ENCODE assay signal across 23 cellular contexts in the genomic region with DNA sequence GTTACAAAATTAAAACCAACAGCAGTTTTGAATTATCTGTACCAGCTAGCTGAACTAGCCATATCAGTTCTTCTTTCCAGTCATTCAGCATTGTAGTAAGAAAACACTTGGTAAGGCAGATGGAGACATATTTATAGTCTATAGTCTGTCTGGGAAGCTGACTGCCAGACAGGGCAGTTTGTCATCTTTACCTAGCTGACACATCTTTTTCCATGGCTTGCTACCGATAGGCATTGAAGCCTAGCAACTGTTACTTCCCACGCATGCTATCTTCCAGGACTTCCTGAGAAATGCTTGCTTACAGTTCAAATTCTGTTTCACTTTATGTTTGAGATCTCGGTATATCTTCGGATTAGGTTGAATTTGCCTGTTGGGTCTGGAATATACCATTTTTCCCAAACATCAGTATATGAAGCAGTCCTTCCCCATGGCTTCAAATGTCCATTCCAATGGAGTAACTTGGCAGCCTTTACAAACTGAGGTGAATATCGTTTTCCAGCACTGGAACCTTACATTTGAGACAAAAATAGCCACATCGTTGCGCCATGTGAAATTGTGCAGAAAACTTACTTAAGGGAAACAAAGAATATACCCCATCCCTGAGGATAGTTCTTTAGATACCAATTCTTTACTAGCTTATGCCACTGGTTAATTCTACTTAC. TPM values are rescaled to one million over a fixed set of nuclear protein-coding genes. Genes with fewer than 3 reads are reported as not detected.
DNase-seq lines count a peak whose midpoint lies in the region; ATAC-seq, FAIRE-seq and TF ChIP-seq lines count a peak whose summit lies in the region.
"Had no signal": no experiment of that assay in that cellular context is flagged by ENCODE, and none has a peak within 500 bp of the region (broad histone marks: within the 10 kb centered on the region; RNA-seq: fewer than 3 reads in every experiment).

No MANE protein-coding gene starts in this region.

- H3K27ac ChIP-seq in KMS-11 (no peak overlapping the region), GM12878 (ENCODE audit: control insufficient read depth, insufficient read depth) (no peak overlapping the region), RWPE1 (no peak overlapping the region)
- H3K27ac ChIP-seq: hepatocyte, lower lobe of right lung, ovary, right lobe of liver, thyroid gland had no signal

- no peak overlapping the region for H3K4me3 Mint-ChIP-seq in activated naive CD4-positive, alpha-beta T cell treated with anti-CD3 and anti-CD28 coated beads, Interleukin-2, amount 50 U/mL, for 24 hours
- H3K4me3 Mint-ChIP-seq in osteocyte (ENCODE audit: unreplicated experiment), result no peak overlapping the region
- H3K4me3 Mint-ChIP-seq: activated B cell treated with CpG ODN at 0.5 μM for 24 hours; CD4-positive, alpha-beta memory T cell; T-helper 1 cell treated with Interleukin-12 subunit alpha and Interleukin-12 subunit beta and Interleukin-4 antibody, amounts not matched to agents 30 μg/mL and 1 μg/mL, for 36 hours had no signal

- peaks cover 12% of the 10 kb centered on the region; the same call in 1 of the 2 replicates for H3K79me2 ChIP-seq in KMS-11 (ENCODE audit: insufficient read depth, low read depth)
- H3K79me2 ChIP-seq in GM12878 (ENCODE audit: control insufficient read depth, insufficient read depth, low read length), result peaks cover 16% of the 10 kb centered on the region

- TSS peak; percentile 72 for BruUV-seq in GM12878 (replicated peaks; lab: Mats Ljungman, UMichigan)

- peaks cover 34% of the 10 kb centered on the region for H3K4me1 Mint-ChIP-seq in activated naive CD4-positive, alpha-beta T cell treated with anti-CD3 and anti-CD28 coated beads, Interleukin-2, amount 50 U/mL, for 24 hours
- no peaks in the 10 kb centered on the region for H3K4me1 Mint-ChIP-seq in osteocyte (ENCODE audit: unreplicated experiment)

- no peaks in the 10 kb centered on the region for H3K9me3 Mint-ChIP-seq in activated naive CD4-positive, alpha-beta T cell treated with anti-CD3 and anti-CD28 coated beads, Interleukin-2, amount 50 U/mL, for 24 hours
- H3K9me3 Mint-ChIP-seq in osteocyte (ENCODE audit: unreplicated experiment), result no peaks in the 10 kb centered on the region
- H3K9me3 Mint-ChIP-seq: activated B cell treated with CpG ODN at 0.5 μM for 24 hours; CD4-positive, alpha-beta memory T cell; T-helper 1 cell treated with Interleukin-12 subunit alpha and Interleukin-12 subunit beta and Interleukin-4 antibody, amounts not matched to agents 30 μg/mL and 1 μg/mL, for 36 hours had no signal

- RAD21 ChIA-PET in GM12878 (lab: Charles Lee; ENCODE audit: unreplicated experiment), result no interaction called here

- H3K27ac Mint-ChIP-seq in activated naive CD4-positive, alpha-beta T cell treated with anti-CD3 and anti-CD28 coated beads, Interleukin-2, amount 50 U/mL, for 24 hours, result peak overlapping the region; percentile 72
- H3K27ac Mint-ChIP-seq in osteocyte (ENCODE audit: unreplicated experiment), result no peak overlapping the region
- H3K27ac Mint-ChIP-seq: activated B cell treated with CpG ODN at 0.5 μM for 24 hours; T-helper 1 cell treated with Interleukin-12 subunit alpha and Interleukin-12 subunit beta and Interleukin-4 antibody, amounts not matched to agents 30 μg/mL and 1 μg/mL, for 36 hours had no signal

- no peak overlapping the region for H3K4me3 ChIP-seq in KMS-11 (IDR thresholded peaks at IDR 0.05; ENCODE audit: insufficient read depth, low read depth, low read length)
- H3K4me3 ChIP-seq in GM12878, result no peak overlapping the region
- H3K4me3 ChIP-seq: hepatocyte, lower lobe of right lung, ovary, right lobe of liver, thyroid gland had no signal

- intact Hi-C loops in GM12878 (cut with micrococcal nuclease; ENCODE audit: unreplicated experiment), result no loop called here

- DNase-seq in activated naive CD4-positive, alpha-beta T cell treated with anti-CD3 and anti-CD28 coated beads, Interleukin-2, amount 50 U/mL, for 16 hours, result no peak
- DNase-seq in GM12878 (ENCODE audit: low read depth, low spot score) (no peak), osteocyte (ENCODE audit: extremely low spot score, unreplicated experiment) (peak; percentile 10), NCI-H1092 treated with DMSO at 0.1 percent for 48 hours (lab: John Stamatoyannopoulos, UW) (no peak), RWPE1 (ENCODE audit: low spot score) (no peak)
- DNase-seq: activated B cell treated with CpG ODN at 0.5 μM for 24 hours; activated gamma-delta T cell; CD4-positive, alpha-beta memory T cell; cortex of kidney; DMS79; lower lobe of right lung; NCI-H1436 treated with DMSO at 0.1 percent for 48 hours; NCI-H748 treated with DMSO at 0.1 percent for 48 hours; OCI-M1; ovary; right lobe of liver; SIG-M5; thyroid gland had no signal

- SMC1A ChIA-PET in GM12878 (lab: Charles Lee; ENCODE audit: uncharacterized antibody, unreplicated experiment), result interaction anchor here (1.0 to 1.7 kb wide), 3 partner anchors 8 to 149 kb away, joined by 3 to 5 read pairs (median 3); no protein-coding TSS in a partner anchor

- FAIRE-seq in GM12878 (lab: Jason Lieb, UNC), result no peak

- H3K36me3 Mint-ChIP-seq in activated naive CD4-positive, alpha-beta T cell treated with anti-CD3 and anti-CD28 coated beads, Interleukin-2, amount 50 U/mL, for 24 hours, result peaks cover 19% of the 10 kb centered on the region
- peaks cover 49% of the 10 kb centered on the region for H3K36me3 Mint-ChIP-seq in osteocyte (ENCODE audit: unreplicated experiment)

- no peaks in the 10 kb centered on the region for H3K27me3 Mint-ChIP-seq in activated naive CD4-positive, alpha-beta T cell treated with anti-CD3 and anti-CD28 coated beads, Interleukin-2, amount 50 U/mL, for 24 hours
- H3K27me3 Mint-ChIP-seq in osteocyte (ENCODE audit: unreplicated experiment), result no peaks in the 10 kb centered on the region
- H3K27me3 Mint-ChIP-seq: activated B cell treated with CpG ODN at 0.5 μM for 24 hours; CD4-positive, alpha-beta memory T cell had no signal

- 86% methylated on average over 7 of the region's 7 CpGs for WGBS in GM12878 (ENCODE audit: insufficient coverage, insufficient replicate concordance, low lambda C conversion rate, missing lambda C conversion rate)

- H3K9ac ChIP-seq in KMS-11 (no peak overlapping the region), GM12878 (ENCODE audit: control insufficient read depth, insufficient read depth, low read length) (no peak overlapping the region)

- H3K36me3 ChIP-seq in KMS-11 (ENCODE audit: insufficient read depth) (peaks cover 2% of the 10 kb centered on the region; the same call in 1 of the 2 replicates), GM12878 (ENCODE audit: control insufficient read depth in 2 of 2, insufficient read depth in 2 of 2, low read length in 1 of 2) (peaks cover 19 to 54% of the 10 kb centered on the region in 2 experiments)
- H3K36me3 ChIP-seq: ovary had no signal

- CTCF ChIA-PET in GM12878 (lab: Yijun Ruan, JAX) (no interaction called here), RWPE1 (lab: Yijun Ruan, JAX) (no interaction called here)

- H3K9me3 ChIP-seq in GM12878 (replicated peaks; ENCODE audit: control insufficient read depth, insufficient read depth, low read length), result no peaks in the 10 kb centered on the region
- H3K9me3 ChIP-seq: lower lobe of right lung, ovary, right lobe of liver, thyroid gland had no signal

- no peak for TF ChIP-seq EP300 in GM12878 (IDR thresholded peaks at IDR 0.05; ENCODE audit: borderline replicate concordance in 1 of 2, control insufficient read depth in 1 of 2, low read depth in 2 of 2, low read length in 2 of 2)

- no peak for TF ChIP-seq CTCF in KMS-11 (conservative IDR thresholded peaks at IDR 0.05; ENCODE audit: low read depth, low read length)
- TF ChIP-seq CTCF in GM12878 (IDR thresholded peaks at IDR 0.05 in 2 of 3, conservative IDR thresholded peaks at IDR 0.05 in 1 of 3; ENCODE audit: control insufficient read depth in 2 of 3, extremely low read depth in 1 of 3, insufficient read depth in 1 of 3, low read depth in 3 of 3, low read length in 3 of 3), result no peak
- TF ChIP-seq CTCF in osteocyte (IDR thresholded peaks at IDR 0.05), result no peak
- TF ChIP-seq CTCF in RWPE1 (conservative IDR thresholded peaks at IDR 0.05; ENCODE audit: low read depth), result no peak

- H3K4me2 ChIP-seq in KMS-11 (peak overlapping the region; percentile 44; the same call in 1 of the 2 replicates), GM12878 (ENCODE audit: control insufficient read depth, insufficient read depth) (no peak overlapping the region; the same call in 1 of the 2 replicates)
- H3K4me2 ChIP-seq: hepatocyte had no signal

- peaks cover 79% of the 10 kb centered on the region for H3K4me1 ChIP-seq in KMS-11 (ENCODE audit: low read depth, poor library complexity, severe bottlenecking)
- peaks cover 36% of the 10 kb centered on the region for H3K4me1 ChIP-seq in GM12878 (ENCODE audit: control insufficient read depth, insufficient read depth, low read length)
- H3K4me1 ChIP-seq: lower lobe of right lung, right lobe of liver, thyroid gland had no signal

- no peak overlapping the region for H2AFZ ChIP-seq in KMS-11 (ENCODE audit: low read depth)
- H2AFZ ChIP-seq in GM12878 (ENCODE audit: control insufficient read depth, low read depth, low read length), result no peak overlapping the region
- H2AFZ ChIP-seq: hepatocyte had no signal

- H4K20me1 ChIP-seq in KMS-11 (ENCODE audit: insufficient read depth) (no peaks in the 10 kb centered on the region), GM12878 (ENCODE audit: control insufficient read depth, insufficient read depth) (no peaks in the 10 kb centered on the region)

- TF ChIP-seq POLR2A in GM12878 (IDR thresholded peaks at IDR 0.05; ENCODE audit: low read depth, low read length), result peak; percentile 39; the same call in 1 of the 2 replicates

- POLR2A ChIA-PET in GM12878 (lab: Charles Lee), result no interaction called here
- POLR2A ChIA-PET in RWPE1 (lab: Yijun Ruan, JAX; ENCODE audit: low non-redundant PET), result no interaction called here

- no peak for TF ChIP-seq RAD21 in GM12878 (IDR thresholded peaks at IDR 0.05; ENCODE audit: insufficient read depth, low read depth, low read length)

- in situ Hi-C loops in GM12878 (cut with MboI), result no loop called here

- ATAC-seq in GM12878 (no peak), GM21529 (IDR thresholded peaks at IDR 0.05; ENCODE audit: unreplicated experiment) (no peak)
- ATAC-seq: lower lobe of right lung had no signal

- H3K27me3 ChIP-seq in KMS-11 (ENCODE audit: insufficient read depth, low read depth), result no peaks in the 10 kb centered on the region
- H3K27me3 ChIP-seq in GM12878 (replicated peaks in 1 of 2; ENCODE audit: control insufficient read depth in 2 of 2, insufficient read depth in 2 of 2, low read length in 1 of 2), result no peaks in the 10 kb centered on the region
- H3K27me3 ChIP-seq: hepatocyte, ovary, right lobe of liver, thyroid gland had no signal

RNA-seq across cellular contexts. Expression of a gene that starts 8.8 kb away (rescaled TPM):
- total RNA-seq in GM12878 (2013; cell fraction: nucleolus; rRNA removed), result 348 and 356 TPM in 2 replicates
- total RNA-seq in GM12878 (2014; rRNA removed), result 172 and 196 TPM in 2 replicates
- 295 and 299 TPM in 2 replicates for total RNA-seq in GM12878 (2014; rRNA removed; fragmentation: Illumina TruSeq; extraction: Trizol)
- 164 and 173 TPM in 2 replicates for total RNA-seq in GM12878 (2021)
- polyA plus RNA-seq in GM12878 (2011; ENCODE audit: low read depth), result 93.6 TPM
- polyA plus RNA-seq in GM12878 (2011; rRNA removed), result 176 and 225 TPM in 2 replicates
- 58.9 and 72.0 TPM in 2 replicates for polyA plus RNA-seq in GM12878 (2011; cell fraction: cytosol; rRNA removed)
- polyA plus RNA-seq in GM12878 (2011; cell fraction: nucleus; rRNA removed), result 257 and 308 TPM in 2 replicates
- 119 and 126 TPM in 2 replicates for polyA plus RNA-seq in GM12878 (2012)
- polyA plus RNA-seq in GM12878 (2014; fragmentation: Illumina TruSeq; extraction: Trizol), result 368 and 479 TPM in 2 replicates
- polyA plus RNA-seq in GM12878 (2014; fragmentation: Nextera tagmentation; extraction: Ambion mirVana), result 100 to 1,000 TPM; 246 to 274 TPM
- polyA plus RNA-seq in GM12878 (2014; rRNA removed), result 173 and 201 TPM in 2 replicates
- 100 to 1,000 TPM; 267 to 271 TPM for polyA plus RNA-seq in GM12878 (2016; fragmentation: Nextera tagmentation; extraction: Ambion mirVana)
- 71.8 and 90.1 TPM in 2 replicates for polyA minus RNA-seq in GM12878 (2011; rRNA and poly(A)+ RNA removed)
- 27.4 and 37.8 TPM in 2 replicates for polyA minus RNA-seq in GM12878 (2011; cell fraction: cytosol; rRNA and poly(A)+ RNA removed)
- polyA minus RNA-seq in GM12878 (2011; cell fraction: nucleus; rRNA and poly(A)+ RNA removed), result 101 and 145 TPM in 2 replicates
- 65.8 and 69.8 TPM in 2 replicates for total RNA-seq in osteocyte

RNA-seq across cellular contexts. Expression of a gene that starts 8.9 kb away (rescaled TPM):
- total RNA-seq in GM12878 (2013; cell fraction: nucleolus; rRNA removed), result 159 and 174 TPM in 2 replicates
- 35.9 and 38.6 TPM in 2 replicates for total RNA-seq in GM12878 (2014; rRNA removed)
- total RNA-seq in GM12878 (2014; rRNA removed; fragmentation: Illumina TruSeq; extraction: Trizol), result 54.8 and 55.1 TPM in 2 replicates
- total RNA-seq in GM12878 (2021), result 51.5 and 58.4 TPM in 2 replicates
- 10.0 TPM for polyA plus RNA-seq in GM12878 (2011; ENCODE audit: low read depth)
- 29.2 and 29.7 TPM in 2 replicates for polyA plus RNA-seq in GM12878 (2011; rRNA removed)
- 19.1 and 23.7 TPM in 2 replicates for polyA plus RNA-seq in GM12878 (2011; cell fraction: cytosol; rRNA removed)
- polyA plus RNA-seq in GM12878 (2011; cell fraction: nucleus; rRNA removed), result 33.0 and 53.5 TPM in 2 replicates
- 14.9 and 15.1 TPM in 2 replicates for polyA plus RNA-seq in GM12878 (2012)
- polyA plus RNA-seq in GM12878 (2014; fragmentation: Illumina TruSeq; extraction: Trizol), result 42.6 and 50.0 TPM in 2 replicates
- polyA plus RNA-seq in GM12878 (2014; fragmentation: Nextera tagmentation; extraction: Ambion mirVana), result 10 to 100 TPM in 1 of 2 experiments, 1 to 10 TPM in 1; 8.9 to 14.1 TPM
- 28.6 and 35.0 TPM in 2 replicates for polyA plus RNA-seq in GM12878 (2014; rRNA removed)
- 10 to 100 TPM; 80.9 to 88.9 TPM for polyA plus RNA-seq in GM12878 (2016; fragmentation: Nextera tagmentation; extraction: Ambion mirVana)
- polyA minus RNA-seq in GM12878 (2011; rRNA and poly(A)+ RNA removed), result 75.3 and 95.3 TPM in 2 replicates
- 17.5 and 26.4 TPM in 2 replicates for polyA minus RNA-seq in GM12878 (2011; cell fraction: cytosol; rRNA and poly(A)+ RNA removed)
- 56.8 and 95.8 TPM in 2 replicates for polyA minus RNA-seq in GM12878 (2011; cell fraction: nucleus; rRNA and poly(A)+ RNA removed)
- total RNA-seq in osteocyte, result 74.5 and 78.3 TPM in 2 replicates

RNA-seq across cellular contexts. Expression of a gene that starts 10.9 kb away (rescaled TPM):
- 86.4 and 88.3 TPM in 2 replicates for total RNA-seq in GM12878 (2013; cell fraction: nucleolus; rRNA removed)
- total RNA-seq in GM12878 (2014; rRNA removed) (41.7 and 54.1 TPM in 2 replicates), GM12878 (2014; rRNA removed; fragmentation: Illumina TruSeq; extraction: Trizol) (47.4 and 50.3 TPM in 2 replicates), GM12878 (2021) (35.3 and 41.0 TPM in 2 replicates), osteocyte (86.3 and 97.4 TPM in 2 replicates)
- 55.0 TPM for polyA plus RNA-seq in GM12878 (2011; ENCODE audit: low read depth)
- polyA plus RNA-seq in GM12878 (2011; rRNA removed) (46.5 and 60.9 TPM in 2 replicates), GM12878 (2014; fragmentation: Illumina TruSeq; extraction: Trizol) (55.4 and 55.5 TPM in 2 replicates), GM12878 (2014; fragmentation: Nextera tagmentation; extraction: Ambion mirVana) (10 to 100 TPM; 25.3 to 32.6 TPM), GM12878 (2014; rRNA removed) (44.7 and 51.4 TPM in 2 replicates), GM12878 (2016; fragmentation: Nextera tagmentation; extraction: Ambion mirVana) (10 to 100 TPM; 72.9 to 73.4 TPM)
- polyA plus RNA-seq in GM12878 (2011; cell fraction: cytosol; rRNA removed), result 29.8 and 35.1 TPM in 2 replicates
- polyA plus RNA-seq in GM12878 (2011; cell fraction: nucleus; rRNA removed), result 53.8 and 70.0 TPM in 2 replicates
- 59.4 and 70.2 TPM in 2 replicates for polyA plus RNA-seq in GM12878 (2012)
- polyA minus RNA-seq in GM12878 (2011; rRNA and poly(A)+ RNA removed), result 20.2 and 23.3 TPM in 2 replicates
- polyA minus RNA-seq in GM12878 (2011; cell fraction: cytosol; rRNA and poly(A)+ RNA removed), result 8.8 and 12.3 TPM in 2 replicates
- 14.3 and 20.2 TPM in 2 replicates for polyA minus RNA-seq in GM12878 (2011; cell fraction: nucleus; rRNA and poly(A)+ RNA removed)

RNA-seq across cellular contexts. Expression of a gene that starts 11.2 kb away (rescaled TPM):
- total RNA-seq in GM12878 (2013; cell fraction: nucleolus; rRNA removed), result 38.7 and 41.7 TPM in 2 replicates
- total RNA-seq in GM12878 (2014; rRNA removed) (121 and 151 TPM in 2 replicates), GM12878 (2014; rRNA removed; fragmentation: Illumina TruSeq; extraction: Trizol) (190 and 197 TPM in 2 replicates), GM12878 (2021) (174 TPM in 2 replicates), osteocyte (120 and 124 TPM in 2 replicates)
- 154 TPM for polyA plus RNA-seq in GM12878 (2011; ENCODE audit: low read depth)
- polyA plus RNA-seq in GM12878 (2011; rRNA removed) (103 and 107 TPM in 2 replicates), GM12878 (2014; fragmentation: Illumina TruSeq; extraction: Trizol) (189 and 215 TPM in 2 replicates), GM12878 (2014; fragmentation: Nextera tagmentation; extraction: Ambion mirVana) (100 to 1,000 TPM; 814 to 994 TPM), GM12878 (2014; rRNA removed) (211 and 251 TPM in 2 replicates), GM12878 (2016; fragmentation: Nextera tagmentation; extraction: Ambion mirVana) (100 to 1,000 TPM; 551 to 576 TPM)
- polyA plus RNA-seq in GM12878 (2011; cell fraction: cytosol; rRNA removed), result 81.9 and 112 TPM in 2 replicates
- polyA plus RNA-seq in GM12878 (2011; cell fraction: nucleus; rRNA removed), result 45.5 and 51.9 TPM in 2 replicates
- 243 and 245 TPM in 2 replicates for polyA plus RNA-seq in GM12878 (2012)
- polyA minus RNA-seq in GM12878 (2011; rRNA and poly(A)+ RNA removed), result 53.3 and 55.2 TPM in 2 replicates
- polyA minus RNA-seq in GM12878 (2011; cell fraction: cytosol; rRNA and poly(A)+ RNA removed), result 63.9 and 65.4 TPM in 2 replicates
- 19.8 and 25.1 TPM in 2 replicates for polyA minus RNA-seq in GM12878 (2011; cell fraction: nucleus; rRNA and poly(A)+ RNA removed)
